In the genomic region with DNA sequence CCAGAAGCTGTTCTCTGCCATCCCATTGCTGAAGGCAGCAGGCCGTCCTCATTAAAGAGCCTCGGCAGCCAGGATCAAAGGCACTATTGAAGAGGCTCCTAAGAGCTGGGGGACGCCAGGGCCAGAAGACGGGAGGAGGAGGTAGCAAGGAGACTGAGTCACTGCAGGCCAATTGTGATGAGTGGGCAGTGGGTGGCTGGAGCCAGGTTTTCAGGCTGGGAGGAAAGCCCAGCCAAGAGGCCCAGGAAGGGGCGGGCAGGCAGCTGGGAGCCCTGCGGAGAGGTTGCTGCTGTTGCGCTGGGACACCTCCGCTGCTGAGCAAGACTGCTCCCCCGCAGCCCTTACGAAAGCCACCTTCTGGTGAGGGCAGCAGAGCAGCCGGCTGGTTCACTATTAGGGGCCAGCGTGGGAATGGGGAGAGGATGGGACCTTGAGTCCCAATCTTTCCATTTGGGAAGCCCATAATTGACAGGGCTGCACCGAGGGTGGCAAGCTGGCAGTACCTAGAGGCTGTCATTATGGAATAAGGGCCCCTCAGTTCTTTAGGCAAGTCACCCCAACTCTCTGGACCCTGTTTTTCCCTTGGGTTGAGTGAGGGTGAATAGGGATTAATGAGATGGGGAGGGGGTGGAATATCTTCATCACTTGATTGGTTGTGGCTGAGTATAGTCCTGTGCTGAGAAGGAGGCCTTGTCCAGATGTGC, we compare ENCODE assay signal across 1 cellular context.
TF ChIP-seq lines count a peak whose summit lies in the region.

No MANE protein-coding gene starts in this region.

TF ChIP-seq in H1, 55 proteins besides CTCF, POLR2A, EP300 and RAD21:
- no peak for TF ChIP-seq HDAC6 (IDR thresholded peaks at IDR 0.05; ENCODE audit: low read depth, low read length)
- TF ChIP-seq ASH2L (IDR thresholded peaks at IDR 0.05; ENCODE audit: low read length) = no peak
- TF ChIP-seq ZNF274 (IDR thresholded peaks at IDR 0.05; ENCODE audit: borderline replicate concordance, extremely low read depth, low read length) = no peak
- no peak for TF ChIP-seq RXRA (IDR thresholded peaks at IDR 0.05; ENCODE audit: insufficient read depth, low read depth, low read length)
- no peak for TF ChIP-seq TEAD4 (IDR thresholded peaks at IDR 0.05; ENCODE audit: low read depth, low read length)
- TF ChIP-seq GTF2F1 (IDR thresholded peaks at IDR 0.05; ENCODE audit: borderline replicate concordance, low read depth, low read length) = no peak
